ENCODE assay signal across 14 cellular contexts in genomic region chr17:59003860-59004259, GRCh38.
"Had no signal": no experiment of that assay in that cellular context is flagged by ENCODE, and none has a peak within 500 bp of the region (broad histone marks: within the 10 kb centered on the region; RNA-seq: fewer than 3 reads in every experiment).

No MANE protein-coding gene starts in this region.

- H3K27me3 ChIP-seq: brain microvascular endothelial cell, gastroesophageal sphincter, SJSA1 had no signal

- H2AFZ ChIP-seq: parathyroid adenoma had no signal

- H3K4me3 Mint-ChIP-seq: activated CD8-positive, alpha-beta memory T cell treated with anti-CD3 and anti-CD28 coated beads, Interleukin-2, amount 10 ng/mL, durations not matched to agents 7 days and 5 days; activated naive CD4-positive, alpha-beta T cell treated with anti-CD3 and anti-CD28 coated beads, Interleukin-2, amount 10 ng/mL, durations not matched to agents 7 days and 5 days; stimulated activated naive B cell treated with anti-CD40 and anti-IgM and Interleukin-4, amounts not matched to agents 10 μg/mL and 1 μg/mL and 100 μg/mL, for 72 hours; WTC11 had no signal

- H3K4me2 ChIP-seq: smooth muscle cell had no signal

- DNase-seq: activated CD4-positive, alpha-beta T cell treated with anti-CD3 and anti-CD28 coated beads, Interleukin-2, amount 50 U/mL, for 1 hour; activated CD8-positive, alpha-beta memory T cell treated with anti-CD3 and anti-CD28 coated beads, Interleukin-2, amount 10 ng/mL, durations not matched to agents 7 days and 5 days; activated naive CD4-positive, alpha-beta T cell treated with anti-CD3 and anti-CD28 coated beads, Interleukin-2, amount 10 ng/mL, durations not matched to agents 7 days and 5 days; brain microvascular endothelial cell; dermis blood vessel endothelial cell; mesendoderm; retina; stimulated activated naive B cell treated with anti-CD40 and anti-IgM and Interleukin-4, amounts not matched to agents 10 μg/mL and 1 μg/mL and 100 μg/mL, for 72 hours; substantia nigra had no signal

- H3K27ac ChIP-seq: brain microvascular endothelial cell, gastroesophageal sphincter, parathyroid adenoma had no signal

- H3K9ac ChIP-seq: parathyroid adenoma had no signal

- H3K27me3 Mint-ChIP-seq: activated CD8-positive, alpha-beta memory T cell treated with anti-CD3 and anti-CD28 coated beads, Interleukin-2, amount 10 ng/mL, durations not matched to agents 7 days and 5 days; activated naive CD4-positive, alpha-beta T cell treated with anti-CD3 and anti-CD28 coated beads, Interleukin-2, amount 10 ng/mL, durations not matched to agents 7 days and 5 days; stimulated activated naive B cell treated with anti-CD40 and anti-IgM and Interleukin-4, amounts not matched to agents 10 μg/mL and 1 μg/mL and 100 μg/mL, for 72 hours had no signal

- H3K27ac Mint-ChIP-seq: activated naive CD4-positive, alpha-beta T cell treated with anti-CD3 and anti-CD28 coated beads, Interleukin-2, amount 10 ng/mL, durations not matched to agents 7 days and 5 days; stimulated activated naive B cell treated with anti-CD40 and anti-IgM and Interleukin-4, amounts not matched to agents 10 μg/mL and 1 μg/mL and 100 μg/mL, for 72 hours had no signal

- H3K79me2 ChIP-seq: parathyroid adenoma had no signal

- H3K4me1 ChIP-seq: gastroesophageal sphincter, parathyroid adenoma had no signal

- ATAC-seq: activated CD8-positive, alpha-beta memory T cell treated with anti-CD3 and anti-CD28 coated beads, Interleukin-2, amount 10 ng/mL, durations not matched to agents 7 days and 5 days; gastroesophageal sphincter; stimulated activated naive B cell treated with anti-CD40 and anti-IgM and Interleukin-4, amounts not matched to agents 10 μg/mL and 1 μg/mL and 100 μg/mL, for 72 hours had no signal

- H3K9me3 ChIP-seq: gastroesophageal sphincter, SJSA1 had no signal

- H3K4me3 ChIP-seq: gastroesophageal sphincter, SJSA1, smooth muscle cell had no signal

- H3K9me3 Mint-ChIP-seq: activated naive CD4-positive, alpha-beta T cell treated with anti-CD3 and anti-CD28 coated beads, Interleukin-2, amount 10 ng/mL, durations not matched to agents 7 days and 5 days; stimulated activated naive B cell treated with anti-CD40 and anti-IgM and Interleukin-4, amounts not matched to agents 10 μg/mL and 1 μg/mL and 100 μg/mL, for 72 hours; WTC11 had no signal
